ENCODE assay signal across 10 cellular contexts in the genomic region with DNA sequence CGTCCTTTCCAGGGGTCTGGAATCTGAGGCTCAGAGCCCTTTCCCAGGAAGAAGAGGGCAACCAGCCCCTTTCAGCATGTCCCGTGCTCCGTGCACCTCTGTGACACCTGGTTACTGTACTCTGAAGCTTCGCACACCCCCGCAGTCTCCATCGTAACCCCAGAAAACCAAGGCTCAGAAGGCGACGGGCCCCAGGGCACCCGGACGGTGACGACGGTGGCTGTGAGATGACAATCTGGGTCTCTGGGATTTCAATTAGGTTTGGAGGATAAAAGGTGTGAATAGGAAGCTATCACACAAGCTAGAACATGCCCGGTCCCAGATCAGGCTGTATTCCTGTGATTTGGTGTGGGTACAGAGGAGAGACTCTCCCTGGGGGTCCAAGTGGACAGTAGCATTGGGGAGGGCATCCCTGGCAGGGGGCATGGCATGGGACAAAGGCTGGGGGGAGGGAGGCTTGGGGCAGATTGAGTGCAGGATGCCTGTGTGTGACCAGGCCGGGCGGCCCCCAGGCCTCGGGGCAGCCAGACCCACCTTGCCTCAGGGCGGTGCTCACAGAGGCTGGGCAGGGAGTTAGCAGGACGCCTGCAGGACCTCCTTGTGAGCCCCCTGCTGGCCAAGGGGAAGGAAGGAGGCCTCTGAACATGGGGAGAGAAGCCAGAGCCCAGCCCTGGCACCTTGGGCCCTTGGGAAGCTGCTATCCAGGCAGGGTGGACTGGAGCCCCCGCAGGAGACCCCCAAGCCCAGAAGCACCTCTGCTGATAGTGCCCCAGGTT. TPM values are rescaled to one million over a fixed set of nuclear protein-coding genes. Genes with fewer than 3 reads are reported as not detected.
DNase-seq lines count a peak whose midpoint lies in the region; ATAC-seq and TF ChIP-seq lines count a peak whose summit lies in the region.
"Had no signal": no experiment of that assay in that cellular context is flagged by ENCODE, and none has a peak within 500 bp of the region (broad histone marks: within the 10 kb centered on the region; RNA-seq: fewer than 3 reads in every experiment).

No MANE protein-coding gene starts in this region.

- H3K27ac ChIP-seq in osteoblast (ENCODE audit: low read depth, low read length), result no peak overlapping the region
- H3K27ac ChIP-seq: C4-2B, SJSA1 had no signal

- peaks cover 46% of the 10 kb centered on the region for H3K27me3 ChIP-seq in osteoblast (ENCODE audit: insufficient read depth, low read length)

- ATAC-seq in GM18519 (IDR thresholded peaks at IDR 0.05; ENCODE audit: low FRiP score, unreplicated experiment), result no peak

- H3K79me2 ChIP-seq in osteoblast (ENCODE audit: insufficient read depth, low read length), result no peaks in the 10 kb centered on the region

- H2AFZ ChIP-seq in osteoblast (ENCODE audit: low read length), result no peak overlapping the region

- no peaks in the 10 kb centered on the region for H3K36me3 ChIP-seq in osteoblast (ENCODE audit: insufficient read depth, low read length)
- H3K36me3 ChIP-seq: SJSA1 had no signal

- no peak overlapping the region for H3K4me2 ChIP-seq in osteoblast (ENCODE audit: insufficient read depth, low read length)

- peak overlapping the region; percentile 28 for H3K4me3 ChIP-seq in Jurkat, Clone E6-1 (ENCODE audit: low read length)
- H3K4me3 ChIP-seq in astrocyte of the spinal cord (ENCODE audit: low read depth, low read length), result no peak overlapping the region
- no peak overlapping the region for H3K4me3 ChIP-seq in osteoblast (ENCODE audit: insufficient read depth, low read length)
- H3K4me3 ChIP-seq: SJSA1 had no signal

- in situ Hi-C loops in astrocyte of the spinal cord (cut with HindIII; ENCODE audit: low sequenced_read_pairs), result no loop called here

- H3K9me3 ChIP-seq in osteoblast (ENCODE audit: low read depth, low read length), result peaks cover 4% of the 10 kb centered on the region

- DNase-seq in SHP77 (lab: John Stamatoyannopoulos, UW) (peak; percentile 29 to 64), SHP77 treated with DMSO at 0.1 percent for 48 hours (lab: John Stamatoyannopoulos, UW) (no peak), astrocyte of the spinal cord (ENCODE audit: low read depth, low spot score) (no peak), osteoblast (ENCODE audit: insufficient read length, low spot score, missing footprints) (peak; percentile 79), glomerular visceral epithelial cell (ENCODE audit: extremely low spot score) (no peak), DMS114 treated with DMSO at 0.1 percent for 48 hours (lab: John Stamatoyannopoulos, UW; ENCODE audit: unreplicated experiment) (no peak)
- no peak for DNase-seq in Jurkat, Clone E6-1 (ENCODE audit: low read depth, low spot score)

- H3K4me1 ChIP-seq in osteoblast (ENCODE audit: insufficient read depth, low read length), result no peaks in the 10 kb centered on the region
- H3K4me1 ChIP-seq: SJSA1 had no signal

- TF ChIP-seq CTCF in astrocyte of the spinal cord (IDR thresholded peaks at IDR 0.05; ENCODE audit: low read depth, low read length) (peak; percentile 36), osteoblast (IDR thresholded peaks at IDR 0.05; ENCODE audit: extremely low read depth, low read depth, low read length) (peak; percentile 39)

- no peaks in the 10 kb centered on the region for H4K20me1 ChIP-seq in osteoblast (ENCODE audit: insufficient read depth, low read length)

RNA-seq across cellular contexts. Expression of a gene that starts 23.4 kb away (rescaled TPM):
- polyA plus RNA-seq in Jurkat, Clone E6-1 (2012; ENCODE audit: insufficient read depth, insufficient read length), result 153 TPM
- total RNA-seq in osteoblast, result 32.1 and 38.7 TPM in 2 replicates

RNA-seq across cellular contexts. Expression of a gene that starts 37.3 kb away (rescaled TPM):
- 2.6 TPM for polyA plus RNA-seq in Jurkat, Clone E6-1 (2012; ENCODE audit: insufficient read depth, insufficient read length)
- under 0.01 TPM in 2 replicates for total RNA-seq in osteoblast

Comparison
In these comparisons a context has a peak if more than half of its experiments do, and no peak if none do; other contexts are left out.
1. DNase-seq: peak in SHP77 (2 of 2) and osteoblast (single experiment); none in SHP77 treated with DMSO at 0.1 percent for 48 hours (single experiment), Jurkat, Clone E6-1 (single experiment), astrocyte of the spinal cord (single experiment), glomerular visceral epithelial cell (single experiment) and DMS114 treated with DMSO at 0.1 percent for 48 hours (single experiment).